20 cellular contexts compared by ENCODE assay signal in genomic region chr9:99594056-99594780, GRCh38.
DNase-seq lines count a peak whose midpoint lies in the region; ATAC-seq and TF ChIP-seq lines count a peak whose summit lies in the region.
"Had no signal": no experiment of that assay in that cellular context is flagged by ENCODE, and none has a peak within 500 bp of the region (broad histone marks: within the 10 kb centered on the region; RNA-seq: fewer than 3 reads in every experiment).

No MANE protein-coding gene starts in this region.

- 79 to 93% (median 85%) methylated on average over 4 of the region's 4 CpGs for WGBS in stomach, 5 donors

- H3K36me3 ChIP-seq in stomach = no peaks in the 10 kb centered on the region
- H3K36me3 ChIP-seq: MG63 had no signal

- TF ChIP-seq POLR2A in stomach (IDR thresholded peaks at IDR 0.05) = no peak

- H3K9me3 Mint-ChIP-seq in stimulated activated naive CD8-positive, alpha-beta T cell treated with anti-CD3 and anti-CD28 coated beads, Interleukin-15, amount 100 ng/mL, for 72 hours = no peaks in the 10 kb centered on the region
- H3K9me3 Mint-ChIP-seq in activated B cell treated with CpG ODN at 0.5 μM for 24 hours = no peaks in the 10 kb centered on the region

- no peak overlapping the region for H3K27ac ChIP-seq in stomach
- H3K27ac ChIP-seq: 22Rv1 had no signal

- no peak for TF ChIP-seq EP300 in stomach (IDR thresholded peaks at IDR 0.05)

- no peak overlapping the region for H3K4me3 Mint-ChIP-seq in stimulated activated naive CD8-positive, alpha-beta T cell treated with anti-CD3 and anti-CD28 coated beads, Interleukin-15, amount 100 ng/mL, for 72 hours
- H3K4me3 Mint-ChIP-seq in activated B cell treated with CpG ODN at 0.5 μM for 24 hours = no peak overlapping the region
- H3K4me3 Mint-ChIP-seq: CD4-positive, CD25-positive, alpha-beta regulatory T cell had no signal

- H3K27me3 Mint-ChIP-seq in stimulated activated naive CD8-positive, alpha-beta T cell treated with anti-CD3 and anti-CD28 coated beads, Interleukin-15, amount 100 ng/mL, for 72 hours = peaks cover 8% of the 10 kb centered on the region
- no peaks in the 10 kb centered on the region for H3K27me3 Mint-ChIP-seq in activated B cell treated with CpG ODN at 0.5 μM for 24 hours

- TF ChIP-seq CTCF in activated B cell treated with CpG ODN at 0.5 μM for 24 hours (IDR thresholded peaks at IDR 0.05) (no peak), stomach (IDR thresholded peaks at IDR 0.05) (no peak)

- no peaks in the 10 kb centered on the region for H3K9me3 ChIP-seq in stomach
- H3K9me3 ChIP-seq: MG63 had no signal

- no peaks in the 10 kb centered on the region for H3K36me3 Mint-ChIP-seq in activated B cell treated with CpG ODN at 0.5 μM for 24 hours (ENCODE audit: low read depth)
- H3K36me3 Mint-ChIP-seq: CD4-positive, CD25-positive, alpha-beta regulatory T cell had no signal

- intact Hi-C loops in activated B cell treated with CpG ODN at 0.5 μM for 24 hours (cut with micrococcal nuclease) (loop anchor here (1.0 to 5.0 kb wide), 2 partner anchors 82 to 359 kb away; no protein-coding TSS in a partner anchor), stomach (cut with DNase I; ENCODE audit: low total_unique reads) (no loop called here)

- DNase-seq in stimulated activated naive CD8-positive, alpha-beta T cell treated with anti-CD3 and anti-CD28 coated beads, Interleukin-15, Interleukin-2, amounts not matched to agents 100 U/mL and 50 U/mL, for 24 hours = no peak
- no peak for DNase-seq in stimulated activated naive CD8-positive, alpha-beta T cell treated with anti-CD3 and anti-CD28 coated beads, Interleukin-15, amount 100 ng/mL, for 72 hours
- DNase-seq in activated B cell treated with CpG ODN at 0.5 μM for 24 hours = no peak
- DNase-seq in myocyte (ENCODE audit: low read depth) = peak; percentile 41
- DNase-seq in stomach = no peak
- no peak for DNase-seq in anterior cingulate cortex (lab: John Stamatoyannopoulos, UW)
- DNase-seq: CD4-positive, CD25-positive, alpha-beta regulatory T cell; DMS 273 treated with DMSO at 0.1 percent for 48 hours; DND-41; IMR-90; Karpas-422; MG63; NCI-H1092; NCI-H2029 treated with DMSO at 0.1 percent for 48 hours; NCI-H2171; NCI-H446 treated with DMSO at 0.1 percent for 48 hours; SHP77 treated with DMSO at 0.1 percent for 48 hours had no signal

- peak; percentile 13 for ATAC-seq in stimulated activated naive CD8-positive, alpha-beta T cell treated with anti-CD3 and anti-CD28 coated beads, Interleukin-15, Interleukin-2, amounts not matched to agents 100 U/mL and 50 U/mL, for 24 hours
- no peak for ATAC-seq in stimulated activated naive CD8-positive, alpha-beta T cell treated with anti-CD3 and anti-CD28 coated beads, Interleukin-15, amount 100 ng/mL, for 72 hours
- ATAC-seq in activated B cell treated with CpG ODN at 0.5 μM for 24 hours (ENCODE audit: low read depth) (no peak), GM19397 (IDR thresholded peaks at IDR 0.05; ENCODE audit: unreplicated experiment) (no peak), HG02798 (IDR thresholded peaks at IDR 0.05; ENCODE audit: poor library complexity, unreplicated experiment) (no peak)

- H3K4me1 ChIP-seq in stomach = no peaks in the 10 kb centered on the region

- CTCF ChIA-PET in activated B cell treated with CpG ODN at 0.5 μM for 24 hours (lab: Charles Lee) = no interaction called here

- H3K4me1 Mint-ChIP-seq in stimulated activated naive CD8-positive, alpha-beta T cell treated with anti-CD3 and anti-CD28 coated beads, Interleukin-15, amount 100 ng/mL, for 72 hours = peaks cover 9% of the 10 kb centered on the region
- peaks cover 63% of the 10 kb centered on the region for H3K4me1 Mint-ChIP-seq in activated B cell treated with CpG ODN at 0.5 μM for 24 hours
- H3K4me1 Mint-ChIP-seq: CD4-positive, CD25-positive, alpha-beta regulatory T cell had no signal

- POLR2A ChIA-PET in activated B cell treated with CpG ODN at 0.5 μM for 24 hours (lab: Charles Lee) = interaction anchor here (1.0 to 1.1 kb wide), 4 partner anchors 61 to 225 kb away, joined by 3 to 7 read pairs (median 4); no protein-coding TSS in a partner anchor

- no peak overlapping the region for H3K27ac Mint-ChIP-seq in stimulated activated naive CD8-positive, alpha-beta T cell treated with anti-CD3 and anti-CD28 coated beads, Interleukin-15, amount 100 ng/mL, for 72 hours
- peak overlapping the region; percentile 63 for H3K27ac Mint-ChIP-seq in activated B cell treated with CpG ODN at 0.5 μM for 24 hours

- H3K4me3 ChIP-seq in stomach = no peak overlapping the region
- H3K4me3 ChIP-seq: MG63 had no signal

- no peaks in the 10 kb centered on the region for H3K27me3 ChIP-seq in stomach
- H3K27me3 ChIP-seq: MG63 had no signal
